ENCODE assay signal across 21 cellular contexts in the genomic region with DNA sequence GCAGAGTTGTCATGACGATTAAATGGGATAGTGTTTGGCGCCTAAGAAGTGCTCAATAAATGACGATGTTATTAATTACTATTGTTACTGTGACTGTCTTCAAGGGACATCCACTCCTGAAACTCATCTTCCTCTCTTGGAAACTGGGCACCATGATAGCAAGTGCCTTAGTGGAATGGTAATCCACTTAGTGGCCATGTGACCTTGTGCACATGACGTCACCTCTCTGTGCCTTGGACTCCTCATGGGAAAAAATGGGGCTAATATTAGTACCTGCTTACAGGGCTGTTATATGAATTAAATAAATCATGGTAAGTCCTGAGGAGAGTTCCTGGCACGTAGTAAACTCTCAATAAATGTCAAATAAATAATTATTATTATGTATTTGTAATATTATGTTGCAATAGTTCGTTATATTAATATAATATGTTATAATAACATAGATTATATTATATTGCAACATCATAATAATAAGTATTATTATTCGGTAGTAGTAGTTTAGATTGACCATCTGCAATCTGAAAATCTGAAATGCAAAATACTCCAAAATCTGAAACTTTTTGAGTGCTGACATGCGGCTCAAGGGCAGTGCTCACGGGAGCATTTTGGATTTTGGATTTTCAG. TPM values are rescaled to one million over a fixed set of nuclear protein-coding genes. Genes with fewer than 3 reads are reported as not detected.
DNase-seq lines count a peak whose midpoint lies in the region; ATAC-seq, FAIRE-seq and TF ChIP-seq lines count a peak whose summit lies in the region.
"Had no signal": no experiment of that assay in that cellular context is flagged by ENCODE, and none has a peak within 500 bp of the region (broad histone marks: within the 10 kb centered on the region; RNA-seq: fewer than 3 reads in every experiment).

No MANE protein-coding gene starts in this region.

- in situ Hi-C loops in K562 (cut with MboI): no loop called here

- no peaks in the 10 kb centered on the region for H3K79me2 ChIP-seq in K562 (ENCODE audit: control insufficient read depth, insufficient read depth, low read length)

- intact Hi-C loops in K562 (cut with micrococcal nuclease): no loop called here

- FAIRE-seq in K562 (lab: Jason Lieb, UNC): no peak
- FAIRE-seq: A549, D721Med, G401.6, GM12891, GM19239 had no signal

- no peak for TF ChIP-seq CTCF in K562 (IDR thresholded peaks at IDR 0.05 in 2 of 3, conservative IDR thresholded peaks at IDR 0.05 in 1 of 3; ENCODE audit: insufficient read depth in 2 of 3, low read depth in 1 of 3, low read length in 3 of 3)

- no peak overlapping the region for H3K4me2 ChIP-seq in K562 (ENCODE audit: insufficient read depth, low read length)
- H3K4me2 ChIP-seq: A549; BLaER1 treated with 17β-estradiol and CSF1 and Interleukin-3, amounts not matched to agents 10 nM and 100 nM had no signal

- H3K36me3 ChIP-seq in K562 (ENCODE audit: control insufficient read depth, insufficient read depth, low read length): no peaks in the 10 kb centered on the region
- H3K36me3 ChIP-seq: BLaER1 treated with 17β-estradiol and CSF1 and Interleukin-3, amounts not matched to agents 10 nM and 100 nM had no signal

- no peak for ATAC-seq in K562
- no peak for ATAC-seq in GM21737 (IDR thresholded peaks at IDR 0.05; ENCODE audit: unreplicated experiment)
- ATAC-seq: A549; CD8-positive, alpha-beta T cell had no signal

- H3K9me1 ChIP-seq in K562 (ENCODE audit: control insufficient read depth, insufficient read depth, low read length): no peaks in the 10 kb centered on the region

- WGBS in K562 (ENCODE audit: insufficient coverage, low coverage, missing lambda C conversion rate): 3% methylated on average over 9 of the region's 9 CpGs

- H3K27ac ChIP-seq in K562 (ENCODE audit: extremely low read depth, low read depth, low read length): no peak overlapping the region
- H3K27ac ChIP-seq: 22Rv1; A549; BLaER1 treated with 17β-estradiol and CSF1 and Interleukin-3, amounts not matched to agents 10 nM and 100 nM; C4-2B had no signal

- no peaks in the 10 kb centered on the region for H3K9me3 ChIP-seq in K562 (replicated peaks; ENCODE audit: control insufficient read depth, insufficient read depth, low read depth, low read length)
- H3K9me3 ChIP-seq: A549; BLaER1 treated with 17β-estradiol and CSF1 and Interleukin-3, amounts not matched to agents 10 nM and 100 nM; Caco-2 had no signal

- no peaks in the 10 kb centered on the region; a peak in 1 of 5 replicates for H3K4me1 ChIP-seq in K562 (replicated peaks in 1 of 2; ENCODE audit: control insufficient read depth in 2 of 2, insufficient read depth in 2 of 2, low read length in 2 of 2)
- H3K4me1 ChIP-seq: A549, Caco-2 had no signal

- H4K20me1 ChIP-seq in K562 (replicated peaks; ENCODE audit: control insufficient read depth, insufficient read depth, low read length): peaks cover 4% of the 10 kb centered on the region; the same call in 1 of the 2 replicates
- H4K20me1 ChIP-seq: BLaER1 treated with 17β-estradiol and CSF1 and Interleukin-3, amounts not matched to agents 10 nM and 100 nM had no signal

- DNase-seq in NCI-H82 (lab: John Stamatoyannopoulos, UW) (peak; percentile 76), NCI-H82 treated with DMSO at 0.1 percent for 48 hours (lab: John Stamatoyannopoulos, UW; ENCODE audit: unreplicated experiment) (no peak), K562 (ENCODE audit: extremely low read depth in 1 of 4, low spot score in 3 of 4) (no peak)
- DNase-seq in effector CD8-positive, alpha-beta T cell (lab: John Stamatoyannopoulos, UW): no peak
- DNase-seq: AML-193; Caco-2; Calu3; CD4-positive, alpha-beta T cell; CD8-positive, alpha-beta T cell; DMS79 treated with DMSO at 0.1 percent for 48 hours; GF-D8 had no signal

- POLR2A ChIA-PET in K562 (lab: Yijun Ruan, JAX): no interaction called here

- TF ChIP-seq EP300 in Ishikawa (IDR thresholded peaks at IDR 0.05; ENCODE audit: borderline replicate concordance): no peak
- TF ChIP-seq EP300 in K562 (IDR thresholded peaks at IDR 0.05; ENCODE audit: low read length): no peak

- no peak for TF ChIP-seq POLR2A in K562 (conservative IDR thresholded peaks at IDR 0.05)

- CTCF ChIA-PET in K562 (lab: Yijun Ruan, JAX; ENCODE audit: low intra/inter-chr PET ratio): no interaction called here

- H3K4me3 ChIP-seq in K562: no peak overlapping the region
- H3K4me3 ChIP-seq: A549; BLaER1 treated with 17β-estradiol and CSF1 and Interleukin-3, amounts not matched to agents 10 nM and 100 nM had no signal

- peaks cover 11 to 12% of the 10 kb centered on the region in 2 experiments; a peak in 4 of 5 replicates for H3K27me3 ChIP-seq in K562 (ENCODE audit: control insufficient read depth in 2 of 2, insufficient read depth in 2 of 2, low read length in 2 of 2)
- H3K27me3 ChIP-seq: BLaER1 treated with 17β-estradiol and CSF1 and Interleukin-3, amounts not matched to agents 10 nM and 100 nM had no signal

- BruUV-seq in K562 (replicated peaks; lab: Mats Ljungman, UMichigan): no TSS peak

- no peak overlapping the region for H3K9ac ChIP-seq in K562 (ENCODE audit: insufficient read depth in 1 of 2, low read depth in 2 of 2, low read length in 2 of 2)
- H3K9ac ChIP-seq: BLaER1 treated with 17β-estradiol and CSF1 and Interleukin-3, amounts not matched to agents 10 nM and 100 nM had no signal

- no peak for TF ChIP-seq RAD21 in Ishikawa (IDR thresholded peaks at IDR 0.05; ENCODE audit: low read depth)
- no peak for TF ChIP-seq RAD21 in K562 (CRISPR knock-in tag; conservative IDR thresholded peaks at IDR 0.05 in 1 of 2, IDR thresholded peaks at IDR 0.05 in 1 of 2)

- H2AFZ ChIP-seq in K562 (ENCODE audit: low read depth, low read length): no peak overlapping the region

TF ChIP-seq in Ishikawa, 13 proteins besides CTCF, POLR2A, EP300 and RAD21 (continues in another document):
- TF ChIP-seq CEBPB (IDR thresholded peaks at IDR 0.05): no peak
- TF ChIP-seq TCF12 (IDR thresholded peaks at IDR 0.05; ENCODE audit: low read depth): no peak

TF ChIP-seq in K562, 482 proteins besides CTCF, POLR2A, EP300 and RAD21 (continues in another document):
- TF ChIP-seq HLTF (IDR thresholded peaks at IDR 0.05) (no peak), RAD51 (IDR thresholded peaks at IDR 0.05; ENCODE audit: borderline replicate concordance, low read depth) (no peak), ZNF134 (CRISPR knock-in tag; conservative IDR thresholded peaks at IDR 0.05) (no peak)
- TF ChIP-seq, protein P1, sequence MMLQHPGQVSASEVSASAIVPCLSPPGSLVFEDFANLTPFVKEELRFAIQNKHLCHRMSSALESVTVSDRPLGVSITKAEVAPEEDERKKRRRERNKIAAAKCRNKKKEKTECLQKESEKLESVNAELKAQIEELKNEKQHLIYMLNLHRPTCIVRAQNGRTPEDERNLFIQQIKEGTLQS (IDR thresholded peaks at IDR 0.05): peak; percentile 74
- TF ChIP-seq, protein P1 (CRISPR knock-in tag; conservative IDR thresholded peaks at IDR 0.05): no peak

RNA-seq across cellular contexts. Expression of gene EYA2, which starts 40.9 kb away (rescaled TPM):
- total RNA-seq in K562 (2011; cell fraction: chromatin; rRNA removed; ENCODE audit: low replicate concordance): not detected in 2 replicates
- total RNA-seq in K562 (2011; cell fraction: nucleolus; rRNA removed): not detected in 2 replicates
- total RNA-seq in K562 (2011; cell fraction: nucleoplasm; rRNA removed): not detected in 2 replicates
- not detected in 2 replicates for total RNA-seq in K562 (2014; rRNA removed)
- total RNA-seq in K562 (2014; rRNA removed; fragmentation: Illumina TruSeq; extraction: Trizol): not detected in 2 replicates
- not detected in 2 replicates for total RNA-seq in K562 (2015; rRNA removed; fragmentation: Illumina TruSeq; extraction: Trizol)
- total RNA-seq in K562 (2021): not detected in 2 replicates
- polyA plus RNA-seq in K562 (2011; rRNA removed): not detected in 2 replicates
- polyA plus RNA-seq in K562 (2011; cell fraction: cytosol; rRNA removed): not detected in 2 replicates
- not detected in 2 replicates for polyA plus RNA-seq in K562 (2011; cell fraction: nucleus; rRNA removed)
- polyA plus RNA-seq in K562 (2012): 0.06 TPM in 1 of 2 replicates, not detected in the other
- not detected in 2 replicates for polyA plus RNA-seq in K562 (2014; fragmentation: Illumina TruSeq; extraction: Trizol)
- under 1 TPM in 1 of 2 experiments, not detected in 1; 0.03 TPM for polyA plus RNA-seq in K562 (2014; fragmentation: Nextera tagmentation; extraction: Ambion mirVana)
- not detected in 2 replicates for polyA plus RNA-seq in K562 (2014; rRNA removed)
- polyA minus RNA-seq in K562 (2011; rRNA and poly(A)+ RNA removed): not detected in 2 replicates
- not detected in 2 replicates for polyA minus RNA-seq in K562 (2011; cell fraction: cytosol; rRNA and poly(A)+ RNA removed)
- polyA minus RNA-seq in K562 (2011; cell fraction: nucleus; rRNA and poly(A)+ RNA removed): not detected in 2 replicates
- total RNA-seq: CD4-positive, alpha-beta T cell; CD8-positive, alpha-beta T cell had no signal
